21 cellular contexts compared by ENCODE assay signal in genomic region chr3:119551525-119552063, GRCh38. TPM values are rescaled to one million over a fixed set of nuclear protein-coding genes. Genes with fewer than 3 reads are reported as not detected.
A peak's percentile ranks its signal among the peaks of the same experiment; 100 is the strongest.
DNase-seq lines count a peak whose midpoint lies in the region; ATAC-seq and TF ChIP-seq lines count a peak whose summit lies in the region.
"Had no signal": no experiment of that assay in that cellular context is flagged by ENCODE, and none has a peak within 500 bp of the region (broad histone marks: within the 10 kb centered on the region; RNA-seq: fewer than 3 reads in every experiment).

No MANE protein-coding gene starts in this region.

- no peaks in the 10 kb centered on the region for H3F3A ChIP-seq in SK-N-SH (replicated peaks; ENCODE audit: insufficient read depth)

- CTCF ChIA-PET in SK-N-SH (lab: Yijun Ruan, JAX) = no interaction called here

- H3K9ac ChIP-seq in SK-N-SH = no peak overlapping the region
- H3K9ac ChIP-seq: BLaER1 had no signal

- H3K4me2 ChIP-seq in SK-N-SH = no peak overlapping the region
- H3K4me2 ChIP-seq: BLaER1 had no signal

- H3K27me3 Mint-ChIP-seq in IgD-negative memory B cell = no peaks in the 10 kb centered on the region
- H3K27me3 Mint-ChIP-seq in dendritic cell treated with granulocyte-macrophage colony-stimulating factor and Interleukin-4, amounts not matched to agents 40 ng/mL and 50 ng/mL, for 4 days = no peaks in the 10 kb centered on the region
- H3K27me3 Mint-ChIP-seq in stimulated activated naive B cell treated with anti-CD40 and anti-IgM and Interleukin-4, amounts not matched to agents 10 μg/mL and 1 μg/mL and 100 μg/mL, for 72 hours = no peaks in the 10 kb centered on the region

- H3K4me1 Mint-ChIP-seq in IgD-negative memory B cell = peaks cover 69 to 79% (median 73%) of the 10 kb centered on the region in 3 donors
- peaks cover 79% of the 10 kb centered on the region for H3K4me1 Mint-ChIP-seq in dendritic cell treated with granulocyte-macrophage colony-stimulating factor and Interleukin-4, amounts not matched to agents 40 ng/mL and 50 ng/mL, for 4 days (ENCODE audit: low read depth)
- H3K4me1 Mint-ChIP-seq in stimulated activated naive B cell treated with anti-CD40 and anti-IgM and Interleukin-4, amounts not matched to agents 10 μg/mL and 1 μg/mL and 100 μg/mL, for 72 hours = peaks cover 54 to 73% of the 10 kb centered on the region in 2 donors

- DNase-seq in SK-N-SH (peak; percentile 47), NCI-H2227 treated with DMSO at 0.1 percent for 48 hours (lab: John Stamatoyannopoulos, UW) (no peak)
- DNase-seq in stimulated activated naive B cell treated with anti-CD40 and anti-IgM and Interleukin-4, amounts not matched to agents 10 μg/mL and 1 μg/mL and 100 μg/mL, for 72 hours = no peak
- DNase-seq: 8988T; CD8-positive, alpha-beta T cell; DMS79 treated with DMSO at 0.1 percent for 48 hours; NCI-H1417; NCI-H187 treated with DMSO at 0.1 percent for 48 hours; NCI-H2171; NCI-H446 treated with DMSO at 0.1 percent for 48 hours; NK-92 treated with Interleukin-12 subunit alpha and Interleukin-12 subunit beta, amount 100 ng/mL, for 24 hours; PC-3; T-cell had no signal

- no peak overlapping the region for H2AFZ ChIP-seq in SK-N-SH (ENCODE audit: low read depth)

- no peak overlapping the region for H3K4me3 ChIP-seq in SK-N-SH (ENCODE audit: low read depth in 2 of 2, low read length in 1 of 2)
- H3K4me3 ChIP-seq: BLaER1, SJSA1 had no signal

- H3K4me1 ChIP-seq in SK-N-SH (ENCODE audit: control insufficient read depth in 1 of 2, insufficient read depth in 2 of 2, low read depth in 1 of 2, low read length in 1 of 2) = no peaks in the 10 kb centered on the region; a peak in 1 of 4 replicates
- H3K4me1 ChIP-seq: BLaER1, SJSA1 had no signal

- no peak for TF ChIP-seq CTCF in SK-N-SH (IDR thresholded peaks at IDR 0.05)

- H3K79me2 ChIP-seq in SK-N-SH (ENCODE audit: insufficient read depth) = no peaks in the 10 kb centered on the region

- POLR2A ChIA-PET in SK-N-SH (lab: Yijun Ruan, JAX) = no interaction called here

- no peaks in the 10 kb centered on the region for H3K9me3 ChIP-seq in SK-N-SH
- H3K9me3 ChIP-seq: BLaER1, SJSA1 had no signal

- H3K9me3 Mint-ChIP-seq in IgD-negative memory B cell = no peaks in the 10 kb centered on the region
- no peaks in the 10 kb centered on the region for H3K9me3 Mint-ChIP-seq in dendritic cell treated with granulocyte-macrophage colony-stimulating factor and Interleukin-4, amounts not matched to agents 40 ng/mL and 50 ng/mL, for 4 days
- no peaks in the 10 kb centered on the region for H3K9me3 Mint-ChIP-seq in stimulated activated naive B cell treated with anti-CD40 and anti-IgM and Interleukin-4, amounts not matched to agents 10 μg/mL and 1 μg/mL and 100 μg/mL, for 72 hours
- H3K9me3 Mint-ChIP-seq: CD8-positive, alpha-beta T cell; T-cell had no signal

- H3K4me3 Mint-ChIP-seq in IgD-negative memory B cell = peak overlapping the region; percentile 65 to 75 (median 70)
- H3K4me3 Mint-ChIP-seq in dendritic cell treated with granulocyte-macrophage colony-stimulating factor and Interleukin-4, amounts not matched to agents 40 ng/mL and 50 ng/mL, for 4 days = no peak overlapping the region
- H3K4me3 Mint-ChIP-seq in stimulated activated naive B cell treated with anti-CD40 and anti-IgM and Interleukin-4, amounts not matched to agents 10 μg/mL and 1 μg/mL and 100 μg/mL, for 72 hours = peak overlapping the region; percentile 22 to 23
- H3K4me3 Mint-ChIP-seq: CD8-positive, alpha-beta T cell; T-cell had no signal

- no peak for TF ChIP-seq RAD21 in SK-N-SH (IDR thresholded peaks at IDR 0.05; ENCODE audit: low read length)

- H3K36me3 ChIP-seq in SK-N-SH (replicated peaks in 1 of 2; ENCODE audit: control insufficient read depth in 1 of 2, insufficient read depth in 2 of 2, low read length in 1 of 2) = no peaks in the 10 kb centered on the region
- H3K36me3 ChIP-seq: BLaER1, SJSA1 had no signal

- H3K9me2 ChIP-seq in SK-N-SH = no peaks in the 10 kb centered on the region

- H3K27me3 ChIP-seq in SK-N-SH (ENCODE audit: insufficient read depth) = no peaks in the 10 kb centered on the region
- H3K27me3 ChIP-seq: BLaER1, SJSA1 had no signal

- peak in 1 of 2 experiments; percentile 39; a peak in 1 of 4 replicates for TF ChIP-seq EP300 in SK-N-SH (IDR thresholded peaks at IDR 0.05; ENCODE audit: borderline replicate concordance in 1 of 2, low read depth in 1 of 2, low read length in 1 of 2)

- 74% methylated on average over 7 of the region's 7 CpGs for WGBS in SK-N-SH (ENCODE audit: low lambda C conversion rate)

- peaks cover 10% of the 10 kb centered on the region for H3K36me3 Mint-ChIP-seq in IgD-negative memory B cell
- peaks cover 75% of the 10 kb centered on the region for H3K36me3 Mint-ChIP-seq in dendritic cell treated with granulocyte-macrophage colony-stimulating factor and Interleukin-4, amounts not matched to agents 40 ng/mL and 50 ng/mL, for 4 days (ENCODE audit: low read depth)
- H3K36me3 Mint-ChIP-seq in stimulated activated naive B cell treated with anti-CD40 and anti-IgM and Interleukin-4, amounts not matched to agents 10 μg/mL and 1 μg/mL and 100 μg/mL, for 72 hours = peaks cover 72 to 82% of the 10 kb centered on the region in 2 donors
- H3K36me3 Mint-ChIP-seq: CD8-positive, alpha-beta T cell; T-cell had no signal

- peak overlapping the region; percentile 80 to 95 (median 88) for H3K27ac Mint-ChIP-seq in IgD-negative memory B cell
- H3K27ac Mint-ChIP-seq in dendritic cell treated with granulocyte-macrophage colony-stimulating factor and Interleukin-4, amounts not matched to agents 40 ng/mL and 50 ng/mL, for 4 days = peak overlapping the region; percentile 15
- no peak overlapping the region for H3K27ac Mint-ChIP-seq in stimulated activated naive B cell treated with anti-CD40 and anti-IgM and Interleukin-4, amounts not matched to agents 10 μg/mL and 1 μg/mL and 100 μg/mL, for 72 hours
- H3K27ac Mint-ChIP-seq: CD8-positive, alpha-beta T cell; T-cell had no signal

- intact Hi-C loops in dendritic cell treated with granulocyte-macrophage colony-stimulating factor and Interleukin-4, amounts not matched to agents 40 ng/mL and 50 ng/mL, for 4 days (cut with micrococcal nuclease) = no loop called here

- no peaks in the 10 kb centered on the region for H4K20me1 ChIP-seq in SK-N-SH (ENCODE audit: insufficient read depth)
- H4K20me1 ChIP-seq: BLaER1 had no signal

- H3K27ac ChIP-seq in SK-N-SH (ENCODE audit: low read depth in 2 of 2, low read length in 1 of 2) = no peak overlapping the region
- H3K27ac ChIP-seq: BLaER1, HL-60, SJSA1 had no signal

- ATAC-seq in SK-N-SH treated with all-trans-retinoic acid at 6 μM for 48 hours (no peak), HG02763 (IDR thresholded peaks at IDR 0.05; ENCODE audit: unreplicated experiment) (no peak), GM18870 (IDR thresholded peaks at IDR 0.05; ENCODE audit: unreplicated experiment) (no peak)
- ATAC-seq in stimulated activated naive B cell treated with anti-CD40 and anti-IgM and Interleukin-4, amounts not matched to agents 10 μg/mL and 1 μg/mL and 100 μg/mL, for 72 hours (replicated peaks) = no peak
- ATAC-seq: CD8-positive, alpha-beta T cell; PC-3; T-cell had no signal

TF ChIP-seq in SK-N-SH, 30 proteins besides CTCF, POLR2A, EP300 and RAD21:
- TF ChIP-seq NRF1 (IDR thresholded peaks at IDR 0.05; ENCODE audit: low read depth, low read length) (no peak), TEAD4 (IDR thresholded peaks at IDR 0.05; ENCODE audit: borderline replicate concordance, insufficient read depth) (no peak), GATA2 (CRISPR knock-in tag; IDR thresholded peaks at IDR 0.05) (peak; percentile 39; the same call in 1 of the 2 replicates), TAF1 (IDR thresholded peaks at IDR 0.05; ENCODE audit: borderline replicate concordance, low read depth, low read length) (no peak)

TF ChIP-seq in SK-N-SH treated with all-trans-retinoic acid at 6 μM for 48 hours, 23 proteins besides CTCF, POLR2A, EP300 and RAD21 (continues in another document):
- no peak for TF ChIP-seq CSRNP3 (CRISPR knock-in tag; IDR thresholded peaks at IDR 0.05)
- no peak for TF ChIP-seq OSR1 (CRISPR knock-in tag; IDR thresholded peaks at IDR 0.05)

RNA-seq across cellular contexts. Expression of gene CD80, which starts 7.8 kb away (rescaled TPM):
- polyA plus RNA-seq in SK-N-SH (2012; rRNA removed) = not detected in 2 replicates
- polyA plus RNA-seq in SK-N-SH (2012; cell fraction: cytosol; rRNA removed) = 0.01 and 0.08 TPM in 2 replicates
- 0.02 TPM in 1 of 2 replicates, not detected in the other for polyA plus RNA-seq in SK-N-SH (2012; cell fraction: nucleus; rRNA removed)
- 9.3 TPM for polyA plus RNA-seq in IgD-negative memory B cell

RNA-seq across cellular contexts. Expression of gene ADPRH, which starts 27.7 kb away (rescaled TPM):
- polyA plus RNA-seq in SK-N-SH (2012; rRNA removed) (0.08 TPM in 1 of 2 replicates, not detected in the other), IgD-negative memory B cell (29.2 TPM)
- polyA plus RNA-seq in SK-N-SH (2012; cell fraction: cytosol; rRNA removed) = 0.03 TPM in 2 replicates
- not detected in 2 replicates for polyA plus RNA-seq in SK-N-SH (2012; cell fraction: nucleus; rRNA removed)

RNA-seq across cellular contexts. Expression of gene PLA1A, which starts 46.1 kb away (rescaled TPM):
- polyA plus RNA-seq in SK-N-SH (2012; rRNA removed) (0.08 TPM in 1 of 2 replicates, not detected in the other), IgD-negative memory B cell (not detected)
- 0.09 TPM in 1 of 2 replicates, not detected in the other for polyA plus RNA-seq in SK-N-SH (2012; cell fraction: cytosol; rRNA removed)
- 0.06 TPM in 1 of 2 replicates, not detected in the other for polyA plus RNA-seq in SK-N-SH (2012; cell fraction: nucleus; rRNA removed)

RNA-seq across cellular contexts. Expression of gene TIMMDC1, which starts 53.2 kb away (rescaled TPM):
- polyA plus RNA-seq in SK-N-SH (2012; rRNA removed) = 128 and 153 TPM in 2 replicates
- 134 and 151 TPM in 2 replicates for polyA plus RNA-seq in SK-N-SH (2012; cell fraction: cytosol; rRNA removed)
- 111 and 126 TPM in 2 replicates for polyA plus RNA-seq in SK-N-SH (2012; cell fraction: nucleus; rRNA removed)
- polyA plus RNA-seq in IgD-negative memory B cell = 89.0 TPM

Comparison
In these comparisons a context has a peak if more than half of its experiments do, and no peak if none do; other contexts are left out.
1. RNA of gene ADPRH, which starts 27.7 kb away (polyA plus RNA-seq): 29.2 TPM in IgD-negative memory B cell (single experiment); 0.03 to 0.08 TPM in SK-N-SH; every median in the first group is over 10 times any median in the second.